In genomic region chr13:26095846-26096245, GRCh38 we compare ENCODE assay signal across 8 cellular contexts. TPM values are rescaled to one million over a fixed set of nuclear protein-coding genes. Genes with fewer than 3 reads are reported as not detected.
"Had no signal": no experiment of that assay in that cellular context is flagged by ENCODE, and none has a peak within 500 bp of the region (broad histone marks: within the 10 kb centered on the region; RNA-seq: fewer than 3 reads in every experiment).

No MANE protein-coding gene starts in this region.

- H3K4me3 Mint-ChIP-seq: HFFc6, IgD-negative memory B cell had no signal

- H3K9me3 Mint-ChIP-seq: HFFc6 had no signal

- H3K36me3 Mint-ChIP-seq: IgD-negative memory B cell had no signal

- DNase-seq: GM23248, GOT3, HFFc6 had no signal

- H3K27ac ChIP-seq: GM23248, HL-60 had no signal

- H3K9ac ChIP-seq: GM23248 had no signal

- H3K4me1 ChIP-seq: HAP-1 had no signal

- H3K9me3 ChIP-seq: HAP-1 had no signal

- H3K4me3 ChIP-seq: GM23248, HAP-1 had no signal

- H3K4me1 Mint-ChIP-seq: IgD-negative memory B cell had no signal

- H3K36me3 ChIP-seq: HAP-1 had no signal

- H2AFZ ChIP-seq: GM23248 had no signal

- H3K27ac Mint-ChIP-seq: HFFc6, IgD-negative memory B cell had no signal

RNA-seq across cellular contexts. Expression of gene SHISA2, which starts 44.0 kb away (rescaled TPM):
- total RNA-seq: H4, HepG2, HFFc6 had no signal
- polyA plus RNA-seq: HepG2, IgD-negative memory B cell had no signal
